10 cellular contexts compared by ENCODE assay signal in genomic region chr7:143205560-143206293, GRCh38. TPM values are rescaled to one million over a fixed set of nuclear protein-coding genes. Genes with fewer than 3 reads are reported as not detected.
DNase-seq lines count a peak whose midpoint lies in the region; ATAC-seq, FAIRE-seq and TF ChIP-seq lines count a peak whose summit lies in the region.
"Had no signal": no experiment of that assay in that cellular context is flagged by ENCODE, and none has a peak within 500 bp of the region (broad histone marks: within the 10 kb centered on the region; RNA-seq: fewer than 3 reads in every experiment).

No MANE protein-coding gene starts in this region.

- DNase-seq in astrocyte (ENCODE audit: low read depth) (peak; percentile 4), WERI-Rb-1 (no peak), NCI-H2171 (lab: John Stamatoyannopoulos, UW) (no peak), SHP77 treated with DMSO at 0.1 percent for 48 hours (lab: John Stamatoyannopoulos, UW) (no peak)

- TF ChIP-seq CTCF in astrocyte (IDR thresholded peaks at IDR 0.05; ENCODE audit: insufficient read depth, low read depth, low read length) = no peak
- TF ChIP-seq CTCF in WERI-Rb-1 (IDR thresholded peaks at IDR 0.05; ENCODE audit: low read depth, low read length) = no peak

- H3K4me3 Mint-ChIP-seq in IgD-negative memory B cell (peak overlapping the region in 3 of 4 donors; percentile 67 to 92 (median 85)), astrocyte (ENCODE audit: unreplicated experiment) (no peak overlapping the region)

- H3K4me1 Mint-ChIP-seq in IgD-negative memory B cell (peaks cover 16 to 27% (median 24%) of the 10 kb centered on the region in 3 donors), astrocyte (ENCODE audit: low read depth, unreplicated experiment) (no peaks in the 10 kb centered on the region)

- H3K9ac ChIP-seq in astrocyte (ENCODE audit: low read length) = no peak overlapping the region

- no peaks in the 10 kb centered on the region for H3K36me3 ChIP-seq in astrocyte (ENCODE audit: insufficient read depth, low read length)
- H3K36me3 ChIP-seq in WERI-Rb-1 = no peaks in the 10 kb centered on the region

- H3K4me3 ChIP-seq in astrocyte (ENCODE audit: insufficient read depth, low read depth, low read length) = no peak overlapping the region
- H3K4me3 ChIP-seq in WERI-Rb-1 (ENCODE audit: low read depth, low read length) = no peak overlapping the region
- H3K4me3 ChIP-seq: dorsolateral prefrontal cortex had no signal

- no peaks in the 10 kb centered on the region for H3K9me3 ChIP-seq in astrocyte (ENCODE audit: insufficient read depth, low read depth, low read length)
- H3K9me3 ChIP-seq in WERI-Rb-1 (ENCODE audit: severe bottlenecking) = no peaks in the 10 kb centered on the region

- H3K9me3 Mint-ChIP-seq in IgD-negative memory B cell (no peaks in the 10 kb centered on the region), astrocyte (ENCODE audit: unreplicated experiment) (peaks cover 1% of the 10 kb centered on the region)

- H3K27ac Mint-ChIP-seq in IgD-negative memory B cell (peak overlapping the region in 2 of 3 donors; percentile 24 to 80), astrocyte (ENCODE audit: unreplicated experiment) (no peak overlapping the region)

- peak; percentile 87 for ATAC-seq in GM18498 (IDR thresholded peaks at IDR 0.05; ENCODE audit: unreplicated experiment)
- peak; percentile 77 for ATAC-seq in GM21526 (IDR thresholded peaks at IDR 0.05; ENCODE audit: low FRiP score, unreplicated experiment)
- ATAC-seq in HG02970 (IDR thresholded peaks at IDR 0.05; ENCODE audit: low FRiP score, unreplicated experiment) = no peak

- H2AFZ ChIP-seq in astrocyte (ENCODE audit: low read depth, low read length) = no peak overlapping the region

- H3K27me3 ChIP-seq in astrocyte (ENCODE audit: insufficient read depth, low read length) (no peaks in the 10 kb centered on the region), WERI-Rb-1 (ENCODE audit: insufficient read depth, low read depth, severe bottlenecking) (no peaks in the 10 kb centered on the region)
- H3K27me3 ChIP-seq: dorsolateral prefrontal cortex had no signal

- no peaks in the 10 kb centered on the region for H3K79me2 ChIP-seq in astrocyte (ENCODE audit: insufficient read depth, low read length)

- no peak overlapping the region for H3K4me2 ChIP-seq in astrocyte (ENCODE audit: low read length)

- H3K27ac ChIP-seq in astrocyte (ENCODE audit: low read depth, low read length) (no peak overlapping the region), WERI-Rb-1 (no peak overlapping the region)

- H3K36me3 Mint-ChIP-seq in IgD-negative memory B cell (no peaks in the 10 kb centered on the region), astrocyte (ENCODE audit: low read depth, unreplicated experiment) (no peaks in the 10 kb centered on the region)

- FAIRE-seq in astrocyte (lab: Jason Lieb, UNC) = no peak

- H3K4me1 ChIP-seq in astrocyte (ENCODE audit: insufficient read depth, low read length) = no peaks in the 10 kb centered on the region

- no peaks in the 10 kb centered on the region for H3K27me3 Mint-ChIP-seq in IgD-negative memory B cell
- H3K27me3 Mint-ChIP-seq in astrocyte (ENCODE audit: low read depth, unreplicated experiment) = no peaks in the 10 kb centered on the region

- no peaks in the 10 kb centered on the region for H4K20me1 ChIP-seq in astrocyte (ENCODE audit: insufficient read depth, low read length)

RNA-seq across cellular contexts. Expression of gene TAS2R40, which starts 16.1 kb away (rescaled TPM):
- not detected for polyA plus RNA-seq in IgD-negative memory B cell
- total RNA-seq in astrocyte = not detected in 2 replicates
- total RNA-seq: dorsolateral prefrontal cortex, renal cortical epithelial cell had no signal

RNA-seq across cellular contexts. Expression of gene TAS2R39, which starts 22.5 kb away (rescaled TPM):
- polyA plus RNA-seq in IgD-negative memory B cell = not detected
- not detected in 2 replicates for total RNA-seq in astrocyte
- total RNA-seq: dorsolateral prefrontal cortex, renal cortical epithelial cell had no signal

RNA-seq across cellular contexts. Expression of gene GSTK1, which starts 57.5 kb away (rescaled TPM):
- 329 TPM for polyA plus RNA-seq in IgD-negative memory B cell
- total RNA-seq in astrocyte = 97.5 and 102 TPM in 2 replicates
